Comparison of ENCODE assay signal across 8 cellular contexts in the genomic region with DNA sequence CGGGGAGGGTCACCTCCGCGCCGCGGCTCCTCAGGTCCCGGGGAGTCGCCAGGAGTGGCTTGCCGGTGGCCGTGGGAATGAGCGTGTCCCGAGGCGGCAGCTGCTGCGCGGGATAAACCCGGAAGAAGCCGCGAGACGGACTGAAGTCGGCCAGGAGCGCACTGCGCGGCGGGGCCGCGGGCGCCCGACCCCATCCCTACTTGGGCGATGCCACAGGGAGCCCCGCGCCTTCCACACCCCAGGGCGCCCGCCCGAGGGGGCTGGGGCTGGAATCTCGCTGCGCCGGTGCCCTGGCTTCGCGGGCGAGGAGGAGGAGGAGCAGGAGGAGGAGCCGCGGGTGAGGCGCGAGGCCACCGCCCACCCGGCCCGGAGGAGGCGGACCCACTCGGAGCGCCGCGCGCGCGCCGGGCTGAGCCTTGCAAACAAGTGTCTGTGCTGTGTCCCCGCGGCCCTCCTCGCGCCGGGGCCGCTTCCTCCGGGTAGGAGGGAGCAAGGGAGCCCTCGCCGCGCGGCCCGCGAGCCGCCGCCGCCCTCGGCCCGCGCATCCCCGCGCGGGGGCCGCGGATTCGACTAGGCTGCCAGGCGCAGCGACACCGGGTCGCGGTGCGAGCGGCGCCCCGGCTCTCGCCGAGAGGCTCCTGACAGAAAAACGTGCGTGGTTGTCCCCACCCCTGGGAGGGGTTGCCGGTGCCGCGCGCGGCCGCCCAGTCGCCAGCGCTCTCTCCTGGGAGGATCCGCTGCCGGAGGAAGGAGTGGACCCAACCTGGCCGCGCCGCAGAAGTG. TPM values are rescaled to one million over a fixed set of nuclear protein-coding genes. Genes with fewer than 3 reads are reported as not detected.
DNase-seq lines count a peak whose midpoint lies in the region; ATAC-seq and TF ChIP-seq lines count a peak whose summit lies in the region.

Gene ZDHHC14 (plus strand): TSS at position 412 of the 783 bp plus-strand sequence.

- peak within 1 kb of the TSS; percentile 87 to 96 for H3K4me3 ChIP-seq in ascending aorta
- H3K4me3 ChIP-seq in right cardiac atrium (ENCODE audit: low read length): peak within 1 kb of the TSS; percentile 90
- peak within 1 kb of the TSS; percentile 79 for H3K4me3 ChIP-seq in rectal smooth muscle tissue (ENCODE audit: low read length)
- peak within 1 kb of the TSS; percentile 75 to 85 for H3K4me3 ChIP-seq in vagina

- H3K27ac ChIP-seq in ascending aorta (peak within 1 kb of the TSS; percentile 87 to 91), right cardiac atrium (ENCODE audit: low read length) (peak within 1 kb of the TSS; percentile 91), rectal smooth muscle tissue (ENCODE audit: low read depth, low read length) (peak within 1 kb of the TSS; percentile 85), vagina (peak within 1 kb of the TSS; percentile 91)

- H3K27me3 ChIP-seq in ascending aorta: no peaks in the 10 kb centered on the region
- no peaks in the 10 kb centered on the region for H3K27me3 ChIP-seq in right cardiac atrium (ENCODE audit: control insufficient read depth, insufficient read depth)
- no peaks in the 10 kb centered on the region for H3K27me3 ChIP-seq in rectal smooth muscle tissue (ENCODE audit: control insufficient read depth, insufficient read depth, low read length)
- H3K27me3 ChIP-seq in vagina: no peaks in the 10 kb centered on the region

- H3K36me3 ChIP-seq in ascending aorta: no peaks in the 10 kb centered on the region
- H3K36me3 ChIP-seq in rectal smooth muscle tissue (ENCODE audit: control insufficient read depth, insufficient read depth, low read length): no peaks in the 10 kb centered on the region
- no peaks in the 10 kb centered on the region for H3K36me3 ChIP-seq in vagina

- no peak for TF ChIP-seq CTCF in GM13976 (IDR thresholded peaks at IDR 0.05; ENCODE audit: borderline replicate concordance, control extremely low read depth, extremely low read depth, insufficient read depth, missing control alignments)
- no peak for TF ChIP-seq CTCF in ascending aorta (IDR thresholded peaks at IDR 0.05)
- no peak for TF ChIP-seq CTCF in vagina (IDR thresholded peaks at IDR 0.05)

- under 1% methylated on average over 106 of the region's 106 CpGs for WGBS in right cardiac atrium

- H3K4me1 Mint-ChIP-seq in T-helper 2 cell treated with Interferon-gamma antibody and Interleukin-4, amounts not matched to agents 5 μg/mL and 100 μg/mL, for 36 hours (ENCODE audit: low read depth): peaks cover 30% of the 10 kb centered on the region

- H3K27me3 Mint-ChIP-seq in T-helper 2 cell treated with Interferon-gamma antibody and Interleukin-4, amounts not matched to agents 5 μg/mL and 100 μg/mL, for 36 hours (ENCODE audit: low read depth): peaks cover 12% of the 10 kb centered on the region

- H3K9me3 Mint-ChIP-seq in T-helper 2 cell treated with Interferon-gamma antibody and Interleukin-4, amounts not matched to agents 5 μg/mL and 100 μg/mL, for 36 hours: no peaks in the 10 kb centered on the region

- peak in 1 of 2 donors; percentile 80 for TF ChIP-seq POLR2A in vagina (IDR thresholded peaks at IDR 0.05)

- H3K9ac ChIP-seq in rectal smooth muscle tissue (ENCODE audit: low read length): peak within 1 kb of the TSS; percentile 63

- in situ Hi-C loops in GM13976 (cut with MboI; ENCODE audit: low sequenced_read_pairs, unreplicated experiment): no loop called here

- H3K9me3 ChIP-seq in ascending aorta: no peaks in the 10 kb centered on the region
- no peaks in the 10 kb centered on the region for H3K9me3 ChIP-seq in right cardiac atrium (ENCODE audit: control insufficient read depth, low read length)
- H3K9me3 ChIP-seq in vagina: no peaks in the 10 kb centered on the region

- H3K27ac Mint-ChIP-seq in T-helper 2 cell treated with Interferon-gamma antibody and Interleukin-4, amounts not matched to agents 5 μg/mL and 100 μg/mL, for 36 hours: peak within 1 kb of the TSS; percentile 78

- peaks cover 8% of the 10 kb centered on the region for H3K36me3 Mint-ChIP-seq in T-helper 2 cell treated with Interferon-gamma antibody and Interleukin-4, amounts not matched to agents 5 μg/mL and 100 μg/mL, for 36 hours (ENCODE audit: low read depth)

- intact Hi-C loops in ascending aorta (cut with DNase I): loop anchor here (1.0 to 5.0 kb wide), 4 partner anchors 64 to 349 kb away; no protein-coding TSS in a partner anchor
- intact Hi-C loops in right cardiac atrium (cut with DNase I): loop anchor here (5.0 to 10.0 kb wide), 7 partner anchors 49 to 284 kb away; partner anchors contain the start of gene TMEM242 (in 2 of the 4)
- intact Hi-C loops in vagina (cut with DNase I): loop anchor here (5.0 kb wide), 1 partner anchor 64 kb away; no protein-coding TSS in a partner anchor

- peak; percentile 74 for ATAC-seq in HG02678 (IDR thresholded peaks at IDR 0.05; ENCODE audit: unreplicated experiment)
- peak; percentile 94 to 95 for ATAC-seq in right cardiac atrium

- H3K4me1 ChIP-seq in ascending aorta (peaks cover 0 to 12% of the 10 kb centered on the region in 2 donors), right cardiac atrium (ENCODE audit: control insufficient read depth, insufficient read depth, low read length) (no peaks in the 10 kb centered on the region), rectal smooth muscle tissue (ENCODE audit: control insufficient read depth, insufficient read depth, low read length) (peaks cover 4% of the 10 kb centered on the region), vagina (peaks cover 25% of the 10 kb centered on the region)

- DNase-seq in GM13976 (ENCODE audit: low spot score) (peak; percentile 88), NCI-H1105 treated with DMSO at 0.1 percent for 48 hours (lab: John Stamatoyannopoulos, UW) (peak; percentile 93), ascending aorta (ENCODE audit: low spot score in 2 of 2) (peak; percentile 66 to 95), right cardiac atrium (peak; percentile 93 to 97 (median 97)), vagina (ENCODE audit: extremely low spot score in 2 of 2) (peak in 1 of 2 donors; percentile 90)
- DNase-seq in T-helper 2 cell treated with Interferon-gamma antibody and Interleukin-4, amounts not matched to agents 5 μg/mL and 100 μg/mL, for 36 hours (ENCODE audit: low spot score): peak; percentile 91

- H3K4me3 Mint-ChIP-seq in T-helper 2 cell treated with Interferon-gamma antibody and Interleukin-4, amounts not matched to agents 5 μg/mL and 100 μg/mL, for 36 hours: peak within 1 kb of the TSS; percentile 83

RNA-seq across cellular contexts. Expression of gene ZDHHC14, which starts in this region (rescaled TPM):
- total RNA-seq in ascending aorta (14.5 TPM), right cardiac atrium (10 to 100 TPM; 10.6 to 22.1 (median 18.2) TPM), vagina (15.2 TPM)
- polyA plus RNA-seq in right cardiac atrium: 20.2 TPM
